ENCODE assay signal across 9 cellular contexts in the genomic region with DNA sequence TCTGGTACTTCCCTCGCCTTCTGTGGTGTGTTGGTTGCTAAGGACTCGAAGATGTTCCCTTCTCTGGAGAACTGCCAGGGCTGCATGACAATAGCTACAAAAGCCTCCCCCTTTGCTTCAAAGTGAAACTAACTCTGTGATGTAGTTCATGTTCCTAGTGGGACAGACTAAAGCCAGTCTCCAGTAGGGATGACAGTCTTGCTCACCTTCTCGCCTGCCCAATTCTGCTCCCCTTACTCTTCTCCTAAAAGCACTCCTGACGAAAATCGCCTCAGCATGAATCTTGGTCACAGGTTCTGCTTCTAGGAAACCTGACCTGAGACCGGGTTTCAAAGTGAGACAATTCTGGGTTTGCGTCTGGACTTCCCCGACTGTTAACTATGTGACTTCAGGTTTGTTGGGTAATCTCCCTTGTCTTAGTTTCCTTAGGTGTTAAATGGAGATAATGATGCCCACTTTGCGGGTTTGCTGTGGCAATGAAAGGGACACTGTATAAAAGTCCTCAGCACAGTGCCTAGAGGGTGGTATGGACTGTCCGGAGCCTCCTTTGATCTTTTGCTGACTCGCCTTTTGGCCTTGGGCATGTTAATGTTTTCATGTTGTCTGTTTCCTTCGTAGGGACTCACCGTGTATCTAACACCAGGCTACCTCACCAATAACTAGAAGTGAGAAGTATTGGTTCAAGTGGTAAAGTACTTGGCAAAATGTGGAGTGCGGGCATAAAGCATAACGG. TPM values are rescaled to one million over a fixed set of nuclear protein-coding genes. Genes with fewer than 3 reads are reported as not detected.
A peak's percentile ranks its signal among the peaks of the same experiment; 100 is the strongest.
DNase-seq lines count a peak whose midpoint lies in the region; ATAC-seq, FAIRE-seq and TF ChIP-seq lines count a peak whose summit lies in the region.
"Had no signal": no experiment of that assay in that cellular context is flagged by ENCODE, and none has a peak within 500 bp of the region (broad histone marks: within the 10 kb centered on the region; RNA-seq: fewer than 3 reads in every experiment).

No MANE protein-coding gene starts in this region.

- H3K27me3 ChIP-seq in neural progenitor cell: peaks cover 84% of the 10 kb centered on the region

- H3K27ac ChIP-seq in neural progenitor cell: no peak overlapping the region

- H3K79me2 ChIP-seq in neural progenitor cell (ENCODE audit: low read depth): no peaks in the 10 kb centered on the region

- H3K4me3 Mint-ChIP-seq in neural progenitor cell: no peak overlapping the region
- H3K4me3 Mint-ChIP-seq in immature natural killer cell: peak overlapping the region in 1 of 5 donors; percentile 14

- no peak for TF ChIP-seq POLR2A in H54 (IDR thresholded peaks at IDR 0.05; ENCODE audit: low read depth, low read length)

- no peaks in the 10 kb centered on the region for H3K36me3 ChIP-seq in neural progenitor cell

- H3K27ac Mint-ChIP-seq in neural progenitor cell (no peak overlapping the region), immature natural killer cell (no peak overlapping the region)

- no peak overlapping the region for H3K4me3 ChIP-seq in neural progenitor cell

- TF ChIP-seq CTCF in neural progenitor cell (IDR thresholded peaks at IDR 0.05): no peak

- peaks cover 7% of the 10 kb centered on the region for H3K4me1 ChIP-seq in neural progenitor cell

- no peaks in the 10 kb centered on the region for H3K9me3 ChIP-seq in neural progenitor cell (ENCODE audit: low read depth)

- H4K20me1 ChIP-seq in neural progenitor cell (ENCODE audit: low read depth): peaks cover 6% of the 10 kb centered on the region

- H3K36me3 Mint-ChIP-seq in neural progenitor cell: no peaks in the 10 kb centered on the region
- peaks cover 0 to 7% (median 3%) of the 10 kb centered on the region in 3 donors for H3K36me3 Mint-ChIP-seq in immature natural killer cell

- H3F3A ChIP-seq in neural progenitor cell (ENCODE audit: low read depth): no peaks in the 10 kb centered on the region

- H2AFZ ChIP-seq in neural progenitor cell (replicated peaks): no peak overlapping the region

- H3K4me1 Mint-ChIP-seq in neural progenitor cell: peaks cover 12% of the 10 kb centered on the region
- H3K4me1 Mint-ChIP-seq in immature natural killer cell: peaks cover 2 to 6% of the 10 kb centered on the region in 2 donors

- ATAC-seq in GM18858 (IDR thresholded peaks at IDR 0.05; ENCODE audit: unreplicated experiment) (peak; percentile 51), HG02571 (IDR thresholded peaks at IDR 0.05; ENCODE audit: unreplicated experiment) (peak; percentile 62), HG02840 (IDR thresholded peaks at IDR 0.05; ENCODE audit: low FRiP score, unreplicated experiment) (no peak)

- DNase-seq in RPMI7951 (ENCODE audit: low read depth): peak; percentile 79
- DNase-seq in neural progenitor cell (ENCODE audit: low spot score): peak; percentile 13
- no peak for DNase-seq in NCI-H510A (lab: John Stamatoyannopoulos, UW)
- DNase-seq in H54 (ENCODE audit: insufficient read length, low spot score): no peak
- no peak for DNase-seq in immature natural killer cell
- DNase-seq: NCI-H187 had no signal

- no peaks in the 10 kb centered on the region for H3K9me3 Mint-ChIP-seq in neural progenitor cell
- peaks cover 0 to 13% (median 5%) of the 10 kb centered on the region in 6 donors for H3K9me3 Mint-ChIP-seq in immature natural killer cell

- no peak overlapping the region for H3K9ac ChIP-seq in neural progenitor cell

- H3K4me2 ChIP-seq in neural progenitor cell: no peak overlapping the region

- no peak for FAIRE-seq in H54 (lab: Jason Lieb, UNC)

- H3K27me3 Mint-ChIP-seq in neural progenitor cell (ENCODE audit: insufficient read depth, low read depth) (peaks cover 31% of the 10 kb centered on the region), immature natural killer cell (ENCODE audit: low read depth in 3 of 3) (peaks cover 14 to 24% (median 19%) of the 10 kb centered on the region in 3 donors)

RNA-seq across cellular contexts. Expression of a gene that starts 24.9 kb away (rescaled TPM):
- 0.24 and 0.98 TPM in 2 replicates for total RNA-seq in RPMI7951 (2014; rRNA removed; shearing (Covaris generic))
- 1.1 and 1.2 TPM in 2 replicates for total RNA-seq in neural progenitor cell (ENCODE audit: low replicate concordance)
- polyA plus RNA-seq in immature natural killer cell: not detected

Comparison
In these comparisons a context has a peak if more than half of its experiments do, and no peak if none do; other contexts are left out.
1. DNase-seq: peak in RPMI7951 (single experiment) and neural progenitor cell (single experiment); none in NCI-H510A (single experiment), H54 (single experiment) and immature natural killer cell (0 of 3).